2 cellular contexts compared by ENCODE assay signal in genomic region chr3:159640220-159640619, GRCh38.
TF ChIP-seq lines count a peak whose summit lies in the region.

No MANE protein-coding gene starts in this region.

TF ChIP-seq in GM23338, 12 proteins besides CTCF, POLR2A, EP300 and RAD21 (continued from another document):
- TF ChIP-seq REST (IDR thresholded peaks at IDR 0.05; ENCODE audit: unreplicated experiment) (no peak), ZNF114 (CRISPR knock-in tag; IDR thresholded peaks at IDR 0.05) (no peak), POLR2AphosphoS5 (IDR thresholded peaks at IDR 0.05; ENCODE audit: low read depth) (no peak), EZH2 (IDR thresholded peaks at IDR 0.05; ENCODE audit: low read depth, unreplicated experiment) (no peak), EZH2phosphoT487 (IDR thresholded peaks at IDR 0.05; ENCODE audit: unreplicated experiment) (no peak), ZNF331 (CRISPR knock-in tag; IDR thresholded peaks at IDR 0.05; ENCODE audit: low read depth) (no peak), NANOG (IDR thresholded peaks at IDR 0.05; ENCODE audit: borderline replicate concordance) (no peak), CREB1 (CRISPR knock-in tag; IDR thresholded peaks at IDR 0.05; ENCODE audit: low read depth) (no peak), STAT1 (IDR thresholded peaks at IDR 0.05; ENCODE audit: unreplicated experiment) (no peak), ETS1 (IDR thresholded peaks at IDR 0.05) (no peak)
- TF ChIP-seq, protein P1, sequence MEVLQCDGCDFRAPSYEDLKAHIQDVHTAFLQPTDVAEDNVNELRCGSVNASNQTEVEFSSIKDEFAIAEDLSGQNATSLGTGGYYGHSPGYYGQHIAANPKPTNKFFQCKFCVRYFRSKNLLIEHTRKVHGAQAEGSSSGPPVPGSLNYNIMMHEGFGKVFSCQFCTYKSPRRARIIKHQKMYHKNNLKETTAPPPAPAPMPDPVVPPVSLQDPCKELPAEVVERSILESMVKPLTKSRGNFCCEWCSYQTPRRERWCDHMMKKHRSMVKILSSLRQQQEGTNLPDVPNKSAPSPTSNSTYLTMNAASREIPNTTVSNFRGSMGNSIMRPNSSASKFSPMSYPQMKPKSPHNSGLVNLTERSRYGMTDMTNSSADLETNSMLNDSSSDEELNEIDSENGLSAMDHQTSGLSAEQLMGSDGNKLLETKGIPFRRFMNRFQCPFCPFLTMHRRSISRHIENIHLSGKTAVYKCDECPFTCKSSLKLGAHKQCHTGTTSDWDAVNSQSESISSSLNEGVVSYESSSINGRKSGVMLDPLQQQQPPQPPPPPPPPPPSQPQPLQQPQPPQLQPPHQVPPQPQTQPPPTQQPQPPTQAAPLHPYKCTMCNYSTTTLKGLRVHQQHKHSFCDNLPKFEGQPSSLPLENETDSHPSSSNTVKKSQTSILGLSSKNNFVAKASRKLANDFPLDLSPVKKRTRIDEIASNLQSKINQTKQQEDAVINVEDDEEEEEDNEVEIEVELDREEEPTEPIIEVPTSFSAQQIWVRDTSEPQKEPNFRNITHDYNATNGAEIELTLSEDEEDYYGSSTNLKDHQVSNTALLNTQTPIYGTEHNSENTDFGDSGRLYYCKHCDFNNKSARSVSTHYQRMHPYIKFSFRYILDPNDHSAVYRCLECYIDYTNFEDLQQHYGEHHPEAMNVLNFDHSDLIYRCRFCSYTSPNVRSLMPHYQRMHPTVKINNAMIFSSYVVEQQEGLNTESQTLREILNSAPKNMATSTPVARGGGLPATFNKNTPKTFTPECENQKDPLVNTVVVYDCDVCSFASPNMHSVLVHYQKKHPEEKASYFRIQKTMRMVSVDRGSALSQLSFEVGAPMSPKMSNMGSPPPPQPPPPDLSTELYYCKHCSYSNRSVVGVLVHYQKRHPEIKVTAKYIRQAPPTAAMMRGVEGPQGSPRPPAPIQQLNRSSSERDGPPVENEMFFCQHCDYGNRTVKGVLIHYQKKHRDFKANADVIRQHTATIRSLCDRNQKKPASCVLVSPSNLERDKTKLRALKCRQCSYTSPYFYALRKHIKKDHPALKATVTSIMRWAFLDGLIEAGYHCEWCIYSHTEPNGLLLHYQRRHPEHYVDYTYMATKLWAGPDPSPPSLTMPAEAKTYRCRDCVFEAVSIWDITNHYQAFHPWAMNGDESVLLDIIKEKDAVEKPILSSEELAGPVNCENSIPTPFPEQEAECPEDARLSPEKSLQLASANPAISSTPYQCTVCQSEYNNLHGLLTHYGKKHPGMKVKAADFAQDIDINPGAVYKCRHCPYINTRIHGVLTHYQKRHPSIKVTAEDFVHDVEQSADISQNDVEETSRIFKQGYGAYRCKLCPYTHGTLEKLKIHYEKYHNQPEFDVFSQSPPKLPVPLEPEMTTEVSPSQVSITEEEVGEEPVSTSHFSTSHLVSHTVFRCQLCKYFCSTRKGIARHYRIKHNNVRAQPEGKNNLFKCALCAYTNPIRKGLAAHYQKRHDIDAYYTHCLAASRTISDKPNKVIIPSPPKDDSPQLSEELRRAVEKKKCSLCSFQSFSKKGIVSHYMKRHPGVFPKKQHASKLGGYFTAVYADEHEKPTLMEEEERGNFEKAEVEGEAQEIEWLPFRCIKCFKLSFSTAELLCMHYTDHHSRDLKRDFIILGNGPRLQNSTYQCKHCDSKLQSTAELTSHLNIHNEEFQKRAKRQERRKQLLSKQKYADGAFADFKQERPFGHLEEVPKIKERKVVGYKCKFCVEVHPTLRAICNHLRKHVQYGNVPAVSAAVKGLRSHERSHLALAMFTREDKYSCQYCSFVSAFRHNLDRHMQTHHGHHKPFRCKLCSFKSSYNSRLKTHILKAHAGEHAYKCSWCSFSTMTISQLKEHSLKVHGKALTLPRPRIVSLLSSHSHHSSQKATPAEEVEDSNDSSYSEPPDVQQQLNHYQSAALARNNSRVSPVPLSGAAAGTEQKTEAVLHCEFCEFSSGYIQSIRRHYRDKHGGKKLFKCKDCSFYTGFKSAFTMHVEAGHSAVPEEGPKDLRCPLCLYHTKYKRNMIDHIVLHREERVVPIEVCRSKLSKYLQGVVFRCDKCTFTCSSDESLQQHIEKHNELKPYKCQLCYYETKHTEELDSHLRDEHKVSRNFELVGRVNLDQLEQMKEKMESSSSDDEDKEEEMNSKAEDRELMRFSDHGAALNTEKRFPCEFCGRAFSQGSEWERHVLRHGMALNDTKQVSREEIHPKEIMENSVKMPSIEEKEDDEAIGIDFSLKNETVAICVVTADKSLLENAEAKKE (CRISPR knock-in tag; IDR thresholded peaks at IDR 0.05) = no peak

TF ChIP-seq in WTC11, 78 proteins besides CTCF, POLR2A, EP300 and RAD21 (continued from another document):
- TF ChIP-seq, protein P2, sequence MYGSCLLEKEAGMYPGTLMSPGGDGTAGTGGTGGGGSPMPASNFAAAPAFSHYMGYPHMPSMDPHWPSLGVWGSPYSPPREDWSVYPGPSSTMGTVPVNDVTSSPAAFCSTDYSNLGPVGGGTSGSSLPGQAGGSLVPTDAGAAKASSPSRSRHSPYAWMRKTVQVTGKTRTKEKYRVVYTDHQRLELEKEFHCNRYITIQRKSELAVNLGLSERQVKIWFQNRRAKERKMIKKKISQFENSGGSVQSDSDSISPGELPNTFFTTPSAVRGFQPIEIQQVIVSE (CRISPR knock-in tag; IDR thresholded peaks at IDR 0.05; ENCODE audit: borderline replicate concordance) = no peak
- TF ChIP-seq ETV6 (CRISPR knock-in tag; IDR thresholded peaks at IDR 0.05) (no peak), NR2C2 (CRISPR knock-in tag; IDR thresholded peaks at IDR 0.05) (no peak), ZNF425 (CRISPR knock-in tag; conservative IDR thresholded peaks at IDR 0.05) (no peak), USF2 (CRISPR knock-in tag; IDR thresholded peaks at IDR 0.05) (no peak), SP1 (CRISPR knock-in tag; conservative IDR thresholded peaks at IDR 0.05) (no peak)
- TF ChIP-seq, protein P3, sequence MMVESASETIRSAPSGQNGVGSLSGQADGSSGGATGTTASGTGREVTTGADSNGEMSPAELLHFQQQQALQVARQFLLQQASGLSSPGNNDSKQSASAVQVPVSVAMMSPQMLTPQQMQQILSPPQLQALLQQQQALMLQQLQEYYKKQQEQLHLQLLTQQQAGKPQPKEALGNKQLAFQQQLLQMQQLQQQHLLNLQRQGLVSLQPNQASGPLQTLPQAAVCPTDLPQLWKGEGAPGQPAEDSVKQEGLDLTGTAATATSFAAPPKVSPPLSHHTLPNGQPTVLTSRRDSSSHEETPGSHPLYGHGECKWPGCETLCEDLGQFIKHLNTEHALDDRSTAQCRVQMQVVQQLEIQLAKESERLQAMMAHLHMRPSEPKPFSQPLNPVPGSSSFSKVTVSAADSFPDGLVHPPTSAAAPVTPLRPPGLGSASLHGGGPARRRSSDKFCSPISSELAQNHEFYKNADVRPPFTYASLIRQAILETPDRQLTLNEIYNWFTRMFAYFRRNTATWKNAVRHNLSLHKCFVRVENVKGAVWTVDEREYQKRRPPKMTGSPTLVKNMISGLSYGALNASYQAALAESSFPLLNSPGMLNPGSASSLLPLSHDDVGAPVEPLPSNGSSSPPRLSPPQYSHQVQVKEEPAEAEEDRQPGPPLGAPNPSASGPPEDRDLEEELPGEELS (CRISPR knock-in tag; IDR thresholded peaks at IDR 0.05) = no peak
